In the genomic region with DNA sequence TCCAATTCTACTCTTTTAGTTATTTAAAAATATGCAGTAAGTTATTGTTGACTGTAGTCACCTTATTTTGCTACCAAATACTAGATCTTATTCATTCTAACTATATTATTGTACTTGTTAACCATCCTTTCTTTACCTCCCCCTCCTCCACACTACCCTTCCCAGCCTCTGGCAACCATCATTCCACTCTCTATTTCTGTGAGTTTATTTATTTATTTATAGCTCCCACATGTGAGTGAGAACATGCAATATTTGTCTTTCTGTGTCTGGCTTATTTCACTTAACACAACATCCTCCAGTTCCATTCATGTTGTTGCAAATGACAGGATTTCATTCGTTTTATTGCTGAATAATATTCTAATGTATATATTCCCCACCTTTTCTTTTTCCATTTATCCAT, we compare ENCODE assay signal across 31 cellular contexts.
DNase-seq lines count a peak whose midpoint lies in the region; ATAC-seq and TF ChIP-seq lines count a peak whose summit lies in the region.
"Had no signal": no experiment of that assay in that cellular context is flagged by ENCODE, and none has a peak within 500 bp of the region (broad histone marks: within the 10 kb centered on the region; RNA-seq: fewer than 3 reads in every experiment).

No MANE protein-coding gene starts in this region.

- no peaks in the 10 kb centered on the region for H3K9me3 ChIP-seq in SK-N-SH
- H3K9me3 ChIP-seq in right atrium auricular region: no peaks in the 10 kb centered on the region
- H3K9me3 ChIP-seq: A549, BE2C had no signal

- peaks cover 5% of the 10 kb centered on the region for H3F3A ChIP-seq in SK-N-SH (replicated peaks; ENCODE audit: insufficient read depth)

- intact Hi-C loops in Right ventricle myocardium superior (cut with DNase I): no loop called here
- intact Hi-C loops in cardiac septum (cut with DNase I): loop anchor here (10.0 kb wide), 1 partner anchor 127 kb away; no protein-coding TSS in a partner anchor
- intact Hi-C loops in left ventricle myocardium superior (cut with micrococcal nuclease): no loop called here

- 0 out of 4 replicates have a peak, but pooled peaks of 1 of the 2 experiments have one; percentile 15 for TF ChIP-seq EP300 in SK-N-SH (IDR thresholded peaks at IDR 0.05; ENCODE audit: borderline replicate concordance in 1 of 2, low read depth in 1 of 2, low read length in 1 of 2)

- H3K36me3 ChIP-seq in SK-N-SH (replicated peaks in 1 of 2; ENCODE audit: control insufficient read depth in 1 of 2, insufficient read depth in 2 of 2, low read length in 1 of 2) (no peaks in the 10 kb centered on the region), right atrium auricular region (no peaks in the 10 kb centered on the region)
- H3K36me3 ChIP-seq: BE2C; BLaER1; BLaER1 treated with 17β-estradiol and CSF1 and Interleukin-3, amounts not matched to agents 10 nM and 100 nM had no signal

- no peak for ATAC-seq in SK-N-SH treated with all-trans-retinoic acid at 6 μM for 48 hours
- peak; percentile 65 for ATAC-seq in Right ventricle myocardium superior (ENCODE audit: poor library complexity)
- ATAC-seq in left ventricle myocardium superior: peak; percentile 72
- ATAC-seq: A549; CD8-positive, alpha-beta T cell had no signal

- H3K9ac ChIP-seq in SK-N-SH: no peak overlapping the region
- H3K9ac ChIP-seq: BLaER1; BLaER1 treated with 17β-estradiol and CSF1 and Interleukin-3, amounts not matched to agents 10 nM and 100 nM had no signal

- no peak overlapping the region for H3K4me2 ChIP-seq in SK-N-SH
- H3K4me2 ChIP-seq: A549, BLaER1 had no signal

- DNase-seq in SK-N-SH (no peak), Right ventricle myocardium superior (no peak), cardiac septum (ENCODE audit: low spot score) (no peak), left ventricle myocardium superior (no peak), right atrium auricular region (ENCODE audit: low spot score) (no peak)
- DNase-seq: 8988T; ACHN; AML-193; BE2C; C1 segment of cervical spinal cord; Caco-2; Calu3; CD4-positive, alpha-beta memory T cell; CD4-positive, alpha-beta T cell; CD4-positive, CD25-positive, alpha-beta regulatory T cell; CD8-positive, alpha-beta memory T cell; CD8-positive, alpha-beta T cell; COR-L47; DMS 273 treated with DMSO at 0.1 percent for 48 hours; DMS153; DMS53; DMS79; DMS79 treated with DMSO at 0.1 percent for 48 hours; DND-41; EL had no signal

- H2AFZ ChIP-seq in SK-N-SH (ENCODE audit: low read depth): no peak overlapping the region

- H3K27ac ChIP-seq in SK-N-SH (ENCODE audit: low read depth in 2 of 2, low read length in 1 of 2): peak overlapping the region; percentile 37 to 95; a peak in 2 of 4 replicates
- H3K27ac ChIP-seq in right atrium auricular region: no peak overlapping the region
- H3K27ac ChIP-seq: 22Rv1, A549, BLaER1, C4-2B had no signal

- H3K27me3 ChIP-seq in SK-N-SH (ENCODE audit: insufficient read depth): no peaks in the 10 kb centered on the region
- H3K27me3 ChIP-seq in right atrium auricular region: no peaks in the 10 kb centered on the region
- H3K27me3 ChIP-seq: BE2C; BLaER1; BLaER1 treated with 17β-estradiol and CSF1 and Interleukin-3, amounts not matched to agents 10 nM and 100 nM had no signal

- TF ChIP-seq CTCF in SK-N-SH (IDR thresholded peaks at IDR 0.05) (no peak), right atrium auricular region (IDR thresholded peaks at IDR 0.05) (no peak)

- H3K4me3 ChIP-seq in SK-N-SH (ENCODE audit: low read depth in 2 of 2, low read length in 1 of 2) (no peak overlapping the region), right atrium auricular region (no peak overlapping the region)
- H3K4me3 ChIP-seq: A549; BLaER1; BLaER1 treated with 17β-estradiol and CSF1 and Interleukin-3, amounts not matched to agents 10 nM and 100 nM had no signal

- no peak for TF ChIP-seq RAD21 in SK-N-SH (IDR thresholded peaks at IDR 0.05; ENCODE audit: low read length)

- peaks cover 5 to 7% of the 10 kb centered on the region in 2 experiments; a peak in 3 of 4 replicates for H3K4me1 ChIP-seq in SK-N-SH (ENCODE audit: control insufficient read depth in 1 of 2, insufficient read depth in 2 of 2, low read depth in 1 of 2, low read length in 1 of 2)
- H3K4me1 ChIP-seq in right atrium auricular region: peaks cover 0 to 23% of the 10 kb centered on the region in 2 donors
- H3K4me1 ChIP-seq: A549, BE2C, BLaER1, Caco-2 had no signal

- no peaks in the 10 kb centered on the region for H4K20me1 ChIP-seq in SK-N-SH (ENCODE audit: insufficient read depth)
- H4K20me1 ChIP-seq: BLaER1; BLaER1 treated with 17β-estradiol and CSF1 and Interleukin-3, amounts not matched to agents 10 nM and 100 nM had no signal

- no peaks in the 10 kb centered on the region for H3K9me2 ChIP-seq in SK-N-SH

- POLR2A ChIA-PET in SK-N-SH (lab: Yijun Ruan, JAX): no interaction called here

- CTCF ChIA-PET in SK-N-SH (lab: Yijun Ruan, JAX): interaction anchor here (0.8 to 1.5 kb wide), 3 partner anchors 14 to 54 kb away, joined by 3 to 4 read pairs (median 3); no protein-coding TSS in a partner anchor

- 14% methylated on average over 1 of the region's 1 CpG for WGBS in SK-N-SH (ENCODE audit: low lambda C conversion rate)

- no peaks in the 10 kb centered on the region for H3K79me2 ChIP-seq in SK-N-SH (ENCODE audit: insufficient read depth)

TF ChIP-seq in SK-N-SH, 30 proteins besides CTCF, POLR2A, EP300 and RAD21 (continues in another document):
- no peak for TF ChIP-seq CHD2 (IDR thresholded peaks at IDR 0.05; ENCODE audit: low read length, partially characterized antibody)
- TF ChIP-seq ELF1 (IDR thresholded peaks at IDR 0.05): no peak
- no peak for TF ChIP-seq GABPA (IDR thresholded peaks at IDR 0.05; ENCODE audit: low read depth)
- TF ChIP-seq YY1 (IDR thresholded peaks at IDR 0.05; ENCODE audit: low read depth): no peak
- TF ChIP-seq, protein P1, sequence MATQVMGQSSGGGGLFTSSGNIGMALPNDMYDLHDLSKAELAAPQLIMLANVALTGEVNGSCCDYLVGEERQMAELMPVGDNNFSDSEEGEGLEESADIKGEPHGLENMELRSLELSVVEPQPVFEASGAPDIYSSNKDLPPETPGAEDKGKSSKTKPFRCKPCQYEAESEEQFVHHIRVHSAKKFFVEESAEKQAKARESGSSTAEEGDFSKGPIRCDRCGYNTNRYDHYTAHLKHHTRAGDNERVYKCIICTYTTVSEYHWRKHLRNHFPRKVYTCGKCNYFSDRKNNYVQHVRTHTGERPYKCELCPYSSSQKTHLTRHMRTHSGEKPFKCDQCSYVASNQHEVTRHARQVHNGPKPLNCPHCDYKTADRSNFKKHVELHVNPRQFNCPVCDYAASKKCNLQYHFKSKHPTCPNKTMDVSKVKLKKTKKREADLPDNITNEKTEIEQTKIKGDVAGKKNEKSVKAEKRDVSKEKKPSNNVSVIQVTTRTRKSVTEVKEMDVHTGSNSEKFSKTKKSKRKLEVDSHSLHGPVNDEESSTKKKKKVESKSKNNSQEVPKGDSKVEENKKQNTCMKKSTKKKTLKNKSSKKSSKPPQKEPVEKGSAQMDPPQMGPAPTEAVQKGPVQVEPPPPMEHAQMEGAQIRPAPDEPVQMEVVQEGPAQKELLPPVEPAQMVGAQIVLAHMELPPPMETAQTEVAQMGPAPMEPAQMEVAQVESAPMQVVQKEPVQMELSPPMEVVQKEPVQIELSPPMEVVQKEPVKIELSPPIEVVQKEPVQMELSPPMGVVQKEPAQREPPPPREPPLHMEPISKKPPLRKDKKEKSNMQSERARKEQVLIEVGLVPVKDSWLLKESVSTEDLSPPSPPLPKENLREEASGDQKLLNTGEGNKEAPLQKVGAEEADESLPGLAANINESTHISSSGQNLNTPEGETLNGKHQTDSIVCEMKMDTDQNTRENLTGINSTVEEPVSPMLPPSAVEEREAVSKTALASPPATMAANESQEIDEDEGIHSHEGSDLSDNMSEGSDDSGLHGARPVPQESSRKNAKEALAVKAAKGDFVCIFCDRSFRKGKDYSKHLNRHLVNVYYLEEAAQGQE (IDR thresholded peaks at IDR 0.05; ENCODE audit: low read depth, low read length): no peak

TF ChIP-seq in SK-N-SH treated with all-trans-retinoic acid at 6 μM for 48 hours, 23 proteins besides CTCF, POLR2A, EP300 and RAD21 (continues in another document):
- TF ChIP-seq ZC3H10 (CRISPR knock-in tag; IDR thresholded peaks at IDR 0.05): no peak
- TF ChIP-seq ZFP30 (CRISPR knock-in tag; IDR thresholded peaks at IDR 0.05): no peak
- no peak for TF ChIP-seq CSDC2 (CRISPR knock-in tag; IDR thresholded peaks at IDR 0.05)
- TF ChIP-seq, protein P2, sequence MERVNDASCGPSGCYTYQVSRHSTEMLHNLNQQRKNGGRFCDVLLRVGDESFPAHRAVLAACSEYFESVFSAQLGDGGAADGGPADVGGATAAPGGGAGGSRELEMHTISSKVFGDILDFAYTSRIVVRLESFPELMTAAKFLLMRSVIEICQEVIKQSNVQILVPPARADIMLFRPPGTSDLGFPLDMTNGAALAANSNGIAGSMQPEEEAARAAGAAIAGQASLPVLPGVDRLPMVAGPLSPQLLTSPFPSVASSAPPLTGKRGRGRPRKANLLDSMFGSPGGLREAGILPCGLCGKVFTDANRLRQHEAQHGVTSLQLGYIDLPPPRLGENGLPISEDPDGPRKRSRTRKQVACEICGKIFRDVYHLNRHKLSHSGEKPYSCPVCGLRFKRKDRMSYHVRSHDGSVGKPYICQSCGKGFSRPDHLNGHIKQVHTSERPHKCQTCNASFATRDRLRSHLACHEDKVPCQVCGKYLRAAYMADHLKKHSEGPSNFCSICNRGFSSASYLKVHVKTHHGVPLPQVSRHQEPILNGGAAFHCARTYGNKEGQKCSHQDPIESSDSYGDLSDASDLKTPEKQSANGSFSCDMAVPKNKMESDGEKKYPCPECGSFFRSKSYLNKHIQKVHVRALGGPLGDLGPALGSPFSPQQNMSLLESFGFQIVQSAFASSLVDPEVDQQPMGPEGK (CRISPR knock-in tag; IDR thresholded peaks at IDR 0.05; ENCODE audit: borderline replicate concordance): no peak
- TF ChIP-seq ZNF8 (CRISPR knock-in tag; IDR thresholded peaks at IDR 0.05): no peak
- TF ChIP-seq ZFP3 (CRISPR knock-in tag; IDR thresholded peaks at IDR 0.05): no peak
- no peak for TF ChIP-seq OSR1 (CRISPR knock-in tag; IDR thresholded peaks at IDR 0.05)
- TF ChIP-seq, protein P3, sequence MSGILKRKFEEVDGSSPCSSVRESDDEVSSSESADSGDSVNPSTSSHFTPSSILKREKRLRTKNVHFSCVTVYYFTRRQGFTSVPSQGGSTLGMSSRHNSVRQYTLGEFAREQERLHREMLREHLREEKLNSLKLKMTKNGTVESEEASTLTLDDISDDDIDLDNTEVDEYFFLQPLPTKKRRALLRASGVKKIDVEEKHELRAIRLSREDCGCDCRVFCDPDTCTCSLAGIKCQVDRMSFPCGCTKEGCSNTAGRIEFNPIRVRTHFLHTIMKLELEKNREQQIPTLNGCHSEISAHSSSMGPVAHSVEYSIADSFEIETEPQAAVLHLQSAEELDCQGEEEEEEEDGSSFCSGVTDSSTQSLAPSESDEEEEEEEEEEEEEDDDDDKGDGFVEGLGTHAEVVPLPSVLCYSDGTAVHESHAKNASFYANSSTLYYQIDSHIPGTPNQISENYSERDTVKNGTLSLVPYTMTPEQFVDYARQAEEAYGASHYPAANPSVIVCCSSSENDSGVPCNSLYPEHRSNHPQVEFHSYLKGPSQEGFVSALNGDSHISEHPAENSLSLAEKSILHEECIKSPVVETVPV (CRISPR knock-in tag; IDR thresholded peaks at IDR 0.05): no peak

Comparison
In these comparisons a context has a peak if more than half of its experiments do, and no peak if none do; other contexts are left out.
1. H3K27ac ChIP-seq: peak in SK-N-SH (2 of 2); none in right atrium auricular region (0 of 2).